9 cellular contexts compared by ENCODE assay signal in genomic region chr22:37892566-37893338, GRCh38. TPM values are rescaled to one million over a fixed set of nuclear protein-coding genes. Genes with fewer than 3 reads are reported as not detected.
DNase-seq lines count a peak whose midpoint lies in the region; ATAC-seq, FAIRE-seq and TF ChIP-seq lines count a peak whose summit lies in the region.
"Had no signal": no experiment of that assay in that cellular context is flagged by ENCODE, and none has a peak within 500 bp of the region (broad histone marks: within the 10 kb centered on the region; RNA-seq: fewer than 3 reads in every experiment).

No MANE protein-coding gene starts in this region.

- no peak for TF ChIP-seq RAD21 in GM12878 (IDR thresholded peaks at IDR 0.05; ENCODE audit: insufficient read depth, low read depth, low read length)

- RAD21 ChIA-PET in GM12878 (lab: Charles Lee; ENCODE audit: unreplicated experiment) = interaction anchor here (0.6 kb wide), 1 partner anchor 640 kb away, joined by 3 read pairs; no protein-coding TSS in a partner anchor

- BruUV-seq in GM12878 (replicated peaks; lab: Mats Ljungman, UMichigan) = no TSS peak

- no peak overlapping the region for H3K4me3 ChIP-seq in GM12878
- no peak overlapping the region for H3K4me3 ChIP-seq in HAP-1

- CTCF ChIA-PET in GM12878 (lab: Yijun Ruan, JAX) = interaction anchor here (0.8 to 0.9 kb wide), 2 partner anchors 41 to 74 kb away, joined by 3 to 4 read pairs; no protein-coding TSS in a partner anchor

- POLR2A ChIA-PET in GM12878 (lab: Charles Lee) = no interaction called here

- no peaks in the 10 kb centered on the region for H3K9me3 ChIP-seq in GM12878 (replicated peaks; ENCODE audit: control insufficient read depth, insufficient read depth, low read length)
- H3K9me3 ChIP-seq in HAP-1 = no peaks in the 10 kb centered on the region

- in situ Hi-C loops in G401 (cut with HindIII; ENCODE audit: low sequenced_read_pairs) = no loop called here
- in situ Hi-C loops in GM12878 (cut with MboI) = no loop called here
- in situ Hi-C loops in HAP-1 (cut with MboI; ENCODE audit: low sequenced_read_pairs) = loop anchor here (25.0 kb wide), 2 partner anchors 595 to 1380 kb away; partner anchors contain the start of gene FOXRED2

- no peak for TF ChIP-seq CTCF in GM12878 (IDR thresholded peaks at IDR 0.05 in 2 of 3, conservative IDR thresholded peaks at IDR 0.05 in 1 of 3; ENCODE audit: control insufficient read depth in 2 of 3, extremely low read depth in 1 of 3, insufficient read depth in 1 of 3, low read depth in 3 of 3, low read length in 3 of 3)

- no peak for TF ChIP-seq EP300 in GM12878 (IDR thresholded peaks at IDR 0.05; ENCODE audit: borderline replicate concordance in 1 of 2, control insufficient read depth in 1 of 2, low read depth in 2 of 2, low read length in 2 of 2)

- H3K4me1 ChIP-seq in GM12878 (ENCODE audit: control insufficient read depth, insufficient read depth, low read length) = peaks cover 11% of the 10 kb centered on the region
- peaks cover 4% of the 10 kb centered on the region for H3K4me1 ChIP-seq in HAP-1

- H4K20me1 ChIP-seq in GM12878 (ENCODE audit: control insufficient read depth, insufficient read depth) = no peaks in the 10 kb centered on the region

- SMC1A ChIA-PET in GM12878 (lab: Charles Lee; ENCODE audit: uncharacterized antibody, unreplicated experiment) = interaction anchor here (0.6 to 1.3 kb wide), 3 partner anchors 10 to 845 kb away, joined by 3 read pairs; partner anchors contain the start of genes C22orf23 and POLR2F

- H3K79me2 ChIP-seq in GM12878 (ENCODE audit: control insufficient read depth, insufficient read depth, low read length) = no peaks in the 10 kb centered on the region

- intact Hi-C loops in GM12878 (cut with micrococcal nuclease; ENCODE audit: unreplicated experiment) = no loop called here
- intact Hi-C loops in sciatic nerve (cut with DNase I) = no loop called here

- ATAC-seq in GM12878 = no peak
- ATAC-seq in sciatic nerve = peak; percentile 66
- ATAC-seq in GM21723 (IDR thresholded peaks at IDR 0.05; ENCODE audit: unreplicated experiment) = no peak

- H3K9ac ChIP-seq in GM12878 (ENCODE audit: control insufficient read depth, insufficient read depth, low read length) = no peak overlapping the region

- FAIRE-seq in GM12878 (lab: Jason Lieb, UNC) = no peak

- 90% methylated on average over 7 of the region's 7 CpGs for WGBS in GM12878 (ENCODE audit: insufficient coverage, insufficient replicate concordance, low lambda C conversion rate, missing lambda C conversion rate)

- H3K36me3 ChIP-seq in GM12878 (ENCODE audit: control insufficient read depth in 2 of 2, insufficient read depth in 2 of 2, low read length in 1 of 2) (peaks cover 7% of the 10 kb centered on the region in 2 experiments), HAP-1 (replicated peaks) (peaks cover 46% of the 10 kb centered on the region)

- TF ChIP-seq POLR2A in GM12878 (IDR thresholded peaks at IDR 0.05; ENCODE audit: low read depth, low read length) = peak; percentile 38; the same call in 1 of the 2 replicates

- no peak overlapping the region for H2AFZ ChIP-seq in GM12878 (ENCODE audit: control insufficient read depth, low read depth, low read length)

- no peak overlapping the region for H3K27ac ChIP-seq in GM12878 (ENCODE audit: control insufficient read depth, insufficient read depth)

- no peak overlapping the region for H3K4me2 ChIP-seq in GM12878 (ENCODE audit: control insufficient read depth, insufficient read depth)

- H3K27me3 ChIP-seq in GM12878 (replicated peaks in 1 of 2; ENCODE audit: control insufficient read depth in 2 of 2, insufficient read depth in 2 of 2, low read length in 1 of 2) = no peaks in the 10 kb centered on the region
- no peaks in the 10 kb centered on the region for H3K27me3 ChIP-seq in HAP-1 (ENCODE audit: low read depth)

- DNase-seq in G401 (ENCODE audit: low spot score) (peak; percentile 71), GM12878 (ENCODE audit: low read depth, low spot score) (no peak), inferior parietal cortex (ENCODE audit: extremely low spot score) (peak; percentile 78), sciatic nerve (ENCODE audit: low spot score) (peak; percentile 71), HAP-1 (ENCODE audit: low spot score in 2 of 2) (no peak), kidney glomerular epithelial cell (lab: John Stamatoyannopoulos, UW) (no peak)
- no peak for DNase-seq in central memory CD4-positive, alpha-beta T cell
- DNase-seq: stimulated activated CD8-positive, alpha-beta memory T cell treated with anti-CD3 and anti-CD28 coated beads, Interleukin-4, amount 100 ng/mL, for 48 hours had no signal

TF ChIP-seq in GM12878, 131 proteins besides CTCF, POLR2A, EP300 and RAD21 (continues in another document):
- TF ChIP-seq TARDBP (IDR thresholded peaks at IDR 0.05; ENCODE audit: borderline replicate concordance) (no peak), HCFC1 (IDR thresholded peaks at IDR 0.05; ENCODE audit: low read length) (no peak), PKNOX1 (IDR thresholded peaks at IDR 0.05) (no peak), CEBPB (IDR thresholded peaks at IDR 0.05; ENCODE audit: borderline replicate concordance in 1 of 2, low read depth in 2 of 2, low read length in 2 of 2) (no peak), JUNB (IDR thresholded peaks at IDR 0.05) (no peak)

RNA-seq across cellular contexts. Expression of gene MICALL1, which starts 13.3 kb away (rescaled TPM):
- 20.4 and 27.6 TPM in 2 replicates for total RNA-seq in G401 (2014; rRNA removed; shearing (Covaris generic))
- 17.2 and 20.1 TPM in 2 replicates for total RNA-seq in GM12878 (2013; cell fraction: nucleolus; rRNA removed)
- total RNA-seq in GM12878 (2014; rRNA removed) (11.6 and 15.0 TPM in 2 replicates), GM12878 (2014; rRNA removed; fragmentation: Illumina TruSeq; extraction: Trizol) (8.6 and 8.8 TPM in 2 replicates), GM12878 (2021) (26.0 and 30.7 TPM in 2 replicates), sciatic nerve (30.4 TPM)
- 4.6 TPM for polyA plus RNA-seq in GM12878 (2011; ENCODE audit: low read depth)
- polyA plus RNA-seq in GM12878 (2011; rRNA removed) (3.4 and 6.3 TPM in 2 replicates), GM12878 (2014; fragmentation: Illumina TruSeq; extraction: Trizol) (7.7 and 12.5 TPM in 2 replicates), GM12878 (2014; fragmentation: Nextera tagmentation; extraction: Ambion mirVana) (1 to 10 TPM in 1 of 2 experiments, under 1 TPM in 1; 0.72 to 2.0 TPM), GM12878 (2014; rRNA removed) (12.2 and 15.8 TPM in 2 replicates), GM12878 (2016; fragmentation: Nextera tagmentation; extraction: Ambion mirVana) (1 to 10 TPM; 2.5 to 6.9 TPM)
- 9.6 and 12.2 TPM in 2 replicates for polyA plus RNA-seq in GM12878 (2011; cell fraction: cytosol; rRNA removed)
- 12.7 and 20.2 TPM in 2 replicates for polyA plus RNA-seq in GM12878 (2011; cell fraction: nucleus; rRNA removed)
- 6.8 and 9.8 TPM in 2 replicates for polyA plus RNA-seq in GM12878 (2012)
- 8.4 and 21.8 TPM in 2 replicates for polyA minus RNA-seq in GM12878 (2011; rRNA and poly(A)+ RNA removed)
- polyA minus RNA-seq in GM12878 (2011; cell fraction: cytosol; rRNA and poly(A)+ RNA removed) = 11.4 and 12.1 TPM in 2 replicates
- polyA minus RNA-seq in GM12878 (2011; cell fraction: nucleus; rRNA and poly(A)+ RNA removed) = 5.7 and 12.5 TPM in 2 replicates

RNA-seq across cellular contexts. Expression of gene EIF3L, which starts 43.5 kb away (rescaled TPM):
- 595 and 685 TPM in 2 replicates for total RNA-seq in G401 (2014; rRNA removed; shearing (Covaris generic))
- total RNA-seq in GM12878 (2013; cell fraction: nucleolus; rRNA removed) = 152 and 153 TPM in 2 replicates
- total RNA-seq in GM12878 (2014; rRNA removed) = 624 and 646 TPM in 2 replicates
- 493 and 525 TPM in 2 replicates for total RNA-seq in GM12878 (2014; rRNA removed; fragmentation: Illumina TruSeq; extraction: Trizol)
- total RNA-seq in GM12878 (2021) = 593 and 613 TPM in 2 replicates
- polyA plus RNA-seq in GM12878 (2011; ENCODE audit: low read depth) = 933 TPM
- polyA plus RNA-seq in GM12878 (2011; rRNA removed) = 1,037 and 1,269 TPM in 2 replicates
- 868 and 904 TPM in 2 replicates for polyA plus RNA-seq in GM12878 (2011; cell fraction: cytosol; rRNA removed)
- 244 and 332 TPM in 2 replicates for polyA plus RNA-seq in GM12878 (2011; cell fraction: nucleus; rRNA removed)
- 1,002 and 1,217 TPM in 2 replicates for polyA plus RNA-seq in GM12878 (2012)
- polyA plus RNA-seq in GM12878 (2014; fragmentation: Illumina TruSeq; extraction: Trizol) = 783 and 881 TPM in 2 replicates
- 100 to 1,000 TPM; 521 to 732 TPM for polyA plus RNA-seq in GM12878 (2014; fragmentation: Nextera tagmentation; extraction: Ambion mirVana)
- 613 and 643 TPM in 2 replicates for polyA plus RNA-seq in GM12878 (2014; rRNA removed)
- 100 to 1,000 TPM; 294 to 302 TPM for polyA plus RNA-seq in GM12878 (2016; fragmentation: Nextera tagmentation; extraction: Ambion mirVana)
- polyA minus RNA-seq in GM12878 (2011; rRNA and poly(A)+ RNA removed) = 1,170 and 1,376 TPM in 2 replicates
- 183 and 194 TPM in 2 replicates for polyA minus RNA-seq in GM12878 (2011; cell fraction: cytosol; rRNA and poly(A)+ RNA removed)
- 89.0 and 104 TPM in 2 replicates for polyA minus RNA-seq in GM12878 (2011; cell fraction: nucleus; rRNA and poly(A)+ RNA removed)
- 315 TPM for total RNA-seq in sciatic nerve

RNA-seq across cellular contexts. Expression of gene ANKRD54, which starts 48.6 kb away (rescaled TPM):
- 41.7 and 46.3 TPM in 2 replicates for total RNA-seq in G401 (2014; rRNA removed; shearing (Covaris generic))
- total RNA-seq in GM12878 (2013; cell fraction: nucleolus; rRNA removed) = 22.8 and 27.3 TPM in 2 replicates
- total RNA-seq in GM12878 (2014; rRNA removed) (19.0 and 19.1 TPM in 2 replicates), GM12878 (2014; rRNA removed; fragmentation: Illumina TruSeq; extraction: Trizol) (12.6 and 13.4 TPM in 2 replicates), GM12878 (2021) (15.8 and 18.3 TPM in 2 replicates), sciatic nerve (17.3 TPM)
- polyA plus RNA-seq in GM12878 (2011; ENCODE audit: low read depth) = 5.8 TPM
- polyA plus RNA-seq in GM12878 (2011; rRNA removed) (7.5 and 13.7 TPM in 2 replicates), GM12878 (2014; fragmentation: Illumina TruSeq; extraction: Trizol) (10.1 and 13.9 TPM in 2 replicates), GM12878 (2014; fragmentation: Nextera tagmentation; extraction: Ambion mirVana) (1 to 10 TPM; 5.8 to 9.7 TPM), GM12878 (2014; rRNA removed) (21.7 and 22.0 TPM in 2 replicates), GM12878 (2016; fragmentation: Nextera tagmentation; extraction: Ambion mirVana) (10 to 100 TPM; 25.3 to 31.6 TPM)
- 15.4 and 25.6 TPM in 2 replicates for polyA plus RNA-seq in GM12878 (2011; cell fraction: cytosol; rRNA removed)
- polyA plus RNA-seq in GM12878 (2011; cell fraction: nucleus; rRNA removed) = 36.5 and 41.5 TPM in 2 replicates
- polyA plus RNA-seq in GM12878 (2012) = 8.3 and 9.9 TPM in 2 replicates
- 10.0 and 26.6 TPM in 2 replicates for polyA minus RNA-seq in GM12878 (2011; rRNA and poly(A)+ RNA removed)
- polyA minus RNA-seq in GM12878 (2011; cell fraction: cytosol; rRNA and poly(A)+ RNA removed) = 10.2 and 13.5 TPM in 2 replicates
- 6.9 and 13.8 TPM in 2 replicates for polyA minus RNA-seq in GM12878 (2011; cell fraction: nucleus; rRNA and poly(A)+ RNA removed)

Comparison
In these comparisons a context has a peak if more than half of its experiments do, and no peak if none do; other contexts are left out.
1. DNase-seq: peak in G401 (single experiment), inferior parietal cortex (single experiment) and sciatic nerve (single experiment); none in GM12878 (single experiment), central memory CD4-positive, alpha-beta T cell (single experiment), HAP-1 (0 of 2) and kidney glomerular epithelial cell (single experiment).